3 cellular contexts compared by ENCODE assay signal in the genomic region with DNA sequence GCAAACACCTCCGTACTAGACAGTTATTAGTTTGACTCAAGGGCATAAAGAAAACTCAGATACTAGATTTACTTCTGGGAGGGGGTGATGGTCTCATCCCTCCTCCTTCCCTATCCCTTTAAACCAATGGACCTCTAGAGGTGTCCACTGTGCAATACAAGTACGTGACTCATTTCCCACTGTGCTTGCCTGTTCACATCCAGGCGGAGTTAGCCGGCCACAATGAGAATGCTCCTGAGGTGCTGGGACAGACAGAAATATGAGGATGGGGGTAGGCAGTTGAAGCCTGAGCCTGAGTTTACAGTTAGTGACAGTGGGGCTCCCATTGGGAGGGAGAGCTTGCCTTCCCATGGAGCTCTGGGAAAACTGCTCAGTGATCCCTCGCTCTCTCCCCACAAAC.
TF ChIP-seq lines count a peak whose summit lies in the region.

No MANE protein-coding gene starts in this region.

TF ChIP-seq in A549, 52 proteins besides CTCF, POLR2A, EP300 and RAD21:
- TF ChIP-seq ZFP36 (IDR thresholded peaks at IDR 0.05; ENCODE audit: borderline replicate concordance, partially characterized antibody) (no peak), MYC (IDR thresholded peaks at IDR 0.05; ENCODE audit: borderline replicate concordance, low read length) (no peak), EHF (CRISPR knock-in tag; IDR thresholded peaks at IDR 0.05) (no peak), MAFK (IDR thresholded peaks at IDR 0.05; ENCODE audit: partially characterized antibody) (no peak), HOXA7 (CRISPR knock-in tag; IDR thresholded peaks at IDR 0.05) (no peak), RNF2 (IDR thresholded peaks at IDR 0.05; ENCODE audit: borderline replicate concordance, low read depth) (no peak), CBX2 (IDR thresholded peaks at IDR 0.05; ENCODE audit: borderline replicate concordance, low read depth) (no peak), CHD2 (IDR thresholded peaks at IDR 0.05; ENCODE audit: low read length, partially characterized antibody) (no peak), ZC3H11A (IDR thresholded peaks at IDR 0.05) (no peak), BHLHE40 (IDR thresholded peaks at IDR 0.05; ENCODE audit: low read depth, low read length) (no peak), TP53 (CRISPR knock-in tag; IDR thresholded peaks at IDR 0.05) (no peak), KDM1A (IDR thresholded peaks at IDR 0.05; ENCODE audit: low read depth) (no peak), HEYL (CRISPR knock-in tag; IDR thresholded peaks at IDR 0.05) (no peak)
- TF ChIP-seq, protein P1, sequence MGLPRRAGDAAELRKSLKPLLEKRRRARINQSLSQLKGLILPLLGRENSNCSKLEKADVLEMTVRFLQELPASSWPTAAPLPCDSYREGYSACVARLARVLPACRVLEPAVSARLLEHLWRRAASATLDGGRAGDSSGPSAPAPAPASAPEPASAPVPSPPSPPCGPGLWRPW (IDR thresholded peaks at IDR 0.05), result no peak
- TF ChIP-seq, protein P2, sequence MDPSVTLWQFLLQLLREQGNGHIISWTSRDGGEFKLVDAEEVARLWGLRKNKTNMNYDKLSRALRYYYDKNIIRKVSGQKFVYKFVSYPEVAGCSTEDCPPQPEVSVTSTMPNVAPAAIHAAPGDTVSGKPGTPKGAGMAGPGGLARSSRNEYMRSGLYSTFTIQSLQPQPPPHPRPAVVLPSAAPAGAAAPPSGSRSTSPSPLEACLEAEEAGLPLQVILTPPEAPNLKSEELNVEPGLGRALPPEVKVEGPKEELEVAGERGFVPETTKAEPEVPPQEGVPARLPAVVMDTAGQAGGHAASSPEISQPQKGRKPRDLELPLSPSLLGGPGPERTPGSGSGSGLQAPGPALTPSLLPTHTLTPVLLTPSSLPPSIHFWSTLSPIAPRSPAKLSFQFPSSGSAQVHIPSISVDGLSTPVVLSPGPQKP (IDR thresholded peaks at IDR 0.05; ENCODE audit: low read depth, low read length), result no peak
- TF ChIP-seq, protein P3, sequence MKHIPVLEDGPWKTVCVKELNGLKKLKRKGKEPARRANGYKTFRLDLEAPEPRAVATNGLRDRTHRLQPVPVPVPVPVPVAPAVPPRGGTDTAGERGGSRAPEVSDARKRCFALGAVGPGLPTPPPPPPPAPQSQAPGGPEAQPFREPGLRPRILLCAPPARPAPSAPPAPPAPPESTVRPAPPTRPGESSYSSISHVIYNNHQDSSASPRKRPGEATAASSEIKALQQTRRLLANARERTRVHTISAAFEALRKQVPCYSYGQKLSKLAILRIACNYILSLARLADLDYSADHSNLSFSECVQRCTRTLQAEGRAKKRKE (CRISPR knock-in tag; IDR thresholded peaks at IDR 0.05; ENCODE audit: low read depth), result no peak
- TF ChIP-seq, protein P4, sequence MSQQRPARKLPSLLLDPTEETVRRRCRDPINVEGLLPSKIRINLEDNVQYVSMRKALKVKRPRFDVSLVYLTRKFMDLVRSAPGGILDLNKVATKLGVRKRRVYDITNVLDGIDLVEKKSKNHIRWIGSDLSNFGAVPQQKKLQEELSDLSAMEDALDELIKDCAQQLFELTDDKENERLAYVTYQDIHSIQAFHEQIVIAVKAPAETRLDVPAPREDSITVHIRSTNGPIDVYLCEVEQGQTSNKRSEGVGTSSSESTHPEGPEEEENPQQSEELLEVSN (IDR thresholded peaks at IDR 0.05; ENCODE audit: borderline replicate concordance, low read depth), result no peak
TF ChIP-seq in A549: peak in this region for 0.

TF ChIP-seq in HepG2, 621 proteins besides CTCF, POLR2A, EP300 and RAD21:
- TF ChIP-seq EZH2 (conservative IDR thresholded peaks at IDR 0.05; ENCODE audit: low read depth, low read length) (no peak), POLR2G (IDR thresholded peaks at IDR 0.05; ENCODE audit: low read depth, low read length) (no peak), YEATS2 (CRISPR knock-in tag; IDR thresholded peaks at IDR 0.05; ENCODE audit: borderline replicate concordance) (no peak)

TF ChIP-seq in GM12891, 5 proteins besides CTCF, POLR2A, EP300 and RAD21:
- TF ChIP-seq POLR2AphosphoS5 (IDR thresholded peaks at IDR 0.05; ENCODE audit: low read depth, low read length) (no peak), SPI1 (IDR thresholded peaks at IDR 0.05; ENCODE audit: low read depth, low read length) (no peak), POU2F2 (IDR thresholded peaks at IDR 0.05; ENCODE audit: low read depth, low read length) (no peak), PAX5 (IDR thresholded peaks at IDR 0.05; ENCODE audit: insufficient read depth, low read length, severe bottlenecking) (no peak), TAF1 (IDR thresholded peaks at IDR 0.05; ENCODE audit: low read depth, low read length) (no peak)
